ENCODE assay signal across 2 cellular contexts in genomic region chr19:12380444-12380737, GRCh38.
A peak's percentile ranks its signal among the peaks of the same experiment; 100 is the strongest.
TF ChIP-seq lines count a peak whose summit lies in the region.

No MANE protein-coding gene starts in this region.

TF ChIP-seq in HEK293, 187 proteins besides CTCF, POLR2A, EP300 and RAD21:
- TF ChIP-seq ZSCAN18 (tag by site-specific recombination; IDR thresholded peaks at IDR 0.05) = no peak
- TF ChIP-seq ZNF292 (tag by site-specific recombination; IDR thresholded peaks at IDR 0.05; ENCODE audit: borderline replicate concordance, low read depth) = no peak
- no peak for TF ChIP-seq ZNF157 (tag by site-specific recombination; IDR thresholded peaks at IDR 0.05)
- TF ChIP-seq ZNF274 (IDR thresholded peaks at IDR 0.05; ENCODE audit: low read length) = 0 out of 2 replicates have a peak, but pooled peaks have one; percentile 3
- TF ChIP-seq ZNF274 (tag by site-specific recombination; IDR thresholded peaks at IDR 0.05; ENCODE audit: borderline replicate concordance) = no peak
- TF ChIP-seq ZNF362 (tag by site-specific recombination; IDR thresholded peaks at IDR 0.05) = no peak
- TF ChIP-seq ZNF423 (tag by site-specific recombination; IDR thresholded peaks at IDR 0.05) = no peak
- TF ChIP-seq SETDB1 (IDR thresholded peaks at IDR 0.05; ENCODE audit: insufficient read length, low read length) = peak; percentile 74
- no peak for TF ChIP-seq ZBTB6 (tag by site-specific recombination; IDR thresholded peaks at IDR 0.05)
- no peak for TF ChIP-seq ZNF658 (tag by site-specific recombination; IDR thresholded peaks at IDR 0.05)
- TF ChIP-seq PBX3 (CRISPR knock-in tag; IDR thresholded peaks at IDR 0.05) = no peak

TF ChIP-seq in H1, 55 proteins besides CTCF, POLR2A, EP300 and RAD21:
- TF ChIP-seq SAP30 (IDR thresholded peaks at IDR 0.05; ENCODE audit: insufficient read depth, insufficient replicate concordance, low read length) = no peak
- TF ChIP-seq SIRT6 (IDR thresholded peaks at IDR 0.05; ENCODE audit: low read length) = no peak
- no peak for TF ChIP-seq SP4 (IDR thresholded peaks at IDR 0.05; ENCODE audit: low read length)
- no peak for TF ChIP-seq SUZ12 (IDR thresholded peaks at IDR 0.05; ENCODE audit: low read length)
- TF ChIP-seq ZNF274 (IDR thresholded peaks at IDR 0.05; ENCODE audit: borderline replicate concordance, extremely low read depth, low read length) = 0 out of 2 replicates have a peak, but pooled peaks have one; percentile 10
- TF ChIP-seq POLR2AphosphoS5 (IDR thresholded peaks at IDR 0.05; ENCODE audit: low read depth, low read length) = no peak
- no peak for TF ChIP-seq CHD2 (IDR thresholded peaks at IDR 0.05; ENCODE audit: low read length)
